Comparison of ENCODE assay signal across 2 cellular contexts in genomic region chr16:520847-521246, GRCh38.
TF ChIP-seq lines count a peak whose summit lies in the region.

No MANE protein-coding gene starts in this region.

TF ChIP-seq in IMR-90, 13 proteins besides CTCF, POLR2A, EP300 and RAD21:
- no peak for TF ChIP-seq MXI1 (IDR thresholded peaks at IDR 0.05; ENCODE audit: borderline replicate concordance, low read depth, low read length)
- no peak for TF ChIP-seq MAFK (IDR thresholded peaks at IDR 0.05; ENCODE audit: low read depth, low read length)
- no peak for TF ChIP-seq ELK1 (IDR thresholded peaks at IDR 0.05; ENCODE audit: borderline replicate concordance, low read depth, low read length)
- TF ChIP-seq BHLHE40 (IDR thresholded peaks at IDR 0.05; ENCODE audit: low read depth, low read length): no peak
- TF ChIP-seq SMC3 (IDR thresholded peaks at IDR 0.05; ENCODE audit: low read depth, low read length): no peak
- no peak for TF ChIP-seq CEBPB (IDR thresholded peaks at IDR 0.05; ENCODE audit: low read depth, low read length)
- no peak for TF ChIP-seq CHD1 (IDR thresholded peaks at IDR 0.05; ENCODE audit: low read depth, low read length)
- TF ChIP-seq, protein P1, sequence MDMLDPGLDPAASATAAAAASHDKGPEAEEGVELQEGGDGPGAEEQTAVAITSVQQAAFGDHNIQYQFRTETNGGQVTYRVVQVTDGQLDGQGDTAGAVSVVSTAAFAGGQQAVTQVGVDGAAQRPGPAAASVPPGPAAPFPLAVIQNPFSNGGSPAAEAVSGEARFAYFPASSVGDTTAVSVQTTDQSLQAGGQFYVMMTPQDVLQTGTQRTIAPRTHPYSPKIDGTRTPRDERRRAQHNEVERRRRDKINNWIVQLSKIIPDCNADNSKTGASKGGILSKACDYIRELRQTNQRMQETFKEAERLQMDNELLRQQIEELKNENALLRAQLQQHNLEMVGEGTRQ (IDR thresholded peaks at IDR 0.05; ENCODE audit: low read depth, low read length): no peak
- no peak for TF ChIP-seq MAZ (IDR thresholded peaks at IDR 0.05; ENCODE audit: borderline replicate concordance, low read depth, low read length)
- no peak for TF ChIP-seq NFE2L2 (IDR thresholded peaks at IDR 0.05; ENCODE audit: low read depth, low read length)
- no peak for TF ChIP-seq RFX5 (IDR thresholded peaks at IDR 0.05; ENCODE audit: low read depth, low read length)
- TF ChIP-seq FOS (IDR thresholded peaks at IDR 0.05; ENCODE audit: low read depth, low read length): no peak
- no peak for TF ChIP-seq RCOR1 (IDR thresholded peaks at IDR 0.05; ENCODE audit: insufficient replicate concordance, low read length)

TF ChIP-seq in GM12878, 131 proteins besides CTCF, POLR2A, EP300 and RAD21:
- TF ChIP-seq KAT2A (conservative IDR thresholded peaks at IDR 0.05; ENCODE audit: control insufficient read depth, low read depth, low read length) (no peak), NR2C2 (IDR thresholded peaks at IDR 0.05; ENCODE audit: borderline replicate concordance, control insufficient read depth, insufficient read length, low read depth) (no peak), JUNB (IDR thresholded peaks at IDR 0.05) (no peak), ELK1 (IDR thresholded peaks at IDR 0.05; ENCODE audit: low read depth, low read length) (no peak), ASH2L (IDR thresholded peaks at IDR 0.05; ENCODE audit: borderline replicate concordance, low read depth) (no peak), SREBF2 (IDR thresholded peaks at IDR 0.05; ENCODE audit: low read length) (no peak), CHD1 (IDR thresholded peaks at IDR 0.05; ENCODE audit: low read depth, low read length) (no peak), KDM1A (IDR thresholded peaks at IDR 0.05; ENCODE audit: borderline replicate concordance) (no peak), MTA3 (IDR thresholded peaks at IDR 0.05; ENCODE audit: borderline replicate concordance, low read length) (no peak)
